ENCODE assay signal across 13 cellular contexts in the genomic region with DNA sequence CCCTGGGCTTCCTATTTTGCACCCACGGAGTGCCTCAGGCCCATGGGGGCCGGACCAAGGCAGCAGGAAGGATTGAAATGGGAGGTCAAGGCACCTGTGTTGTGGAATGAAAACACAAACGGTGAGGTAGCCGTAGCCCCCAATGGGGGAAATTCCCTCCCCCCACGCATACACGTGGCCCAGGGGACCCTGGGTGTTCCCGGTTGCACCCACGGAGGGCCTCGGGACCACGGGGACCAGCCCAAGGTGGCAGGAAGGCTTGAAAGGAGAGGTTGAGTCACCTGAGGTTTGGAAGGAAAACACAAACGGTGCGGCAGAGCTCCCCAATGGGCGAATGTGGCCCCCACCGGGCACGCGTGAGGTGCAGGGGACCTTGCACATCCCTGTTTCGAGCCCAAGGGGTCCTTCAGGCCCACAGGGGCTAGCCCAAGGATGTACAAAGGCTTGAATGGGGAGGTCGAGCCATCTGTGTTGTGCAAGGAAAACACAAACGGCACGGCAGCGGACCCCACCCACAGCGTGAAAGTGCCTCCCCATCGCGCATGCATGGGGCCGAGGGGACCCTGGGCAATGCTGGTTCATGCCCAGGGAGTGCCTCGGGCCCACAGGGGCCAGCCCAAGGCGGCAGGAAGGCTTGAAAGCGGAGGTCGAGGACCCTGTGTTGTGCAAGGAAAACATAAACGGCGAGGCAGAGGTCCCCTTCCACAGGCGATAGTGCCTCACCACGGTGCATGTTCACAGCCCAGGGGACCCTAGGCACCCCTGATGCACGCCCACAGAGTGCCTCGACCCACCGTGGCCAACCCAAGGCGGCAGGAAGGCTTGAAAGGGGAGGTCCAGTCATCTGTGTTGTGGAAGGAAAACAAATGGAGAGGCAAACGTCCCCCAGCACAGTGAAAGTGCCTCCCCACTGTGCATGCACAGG.
A peak's percentile ranks its signal among the peaks of the same experiment; 100 is the strongest.
DNase-seq lines count a peak whose midpoint lies in the region; ATAC-seq and TF ChIP-seq lines count a peak whose summit lies in the region.
"Had no signal": no experiment of that assay in that cellular context is flagged by ENCODE, and none has a peak within 500 bp of the region (broad histone marks: within the 10 kb centered on the region; RNA-seq: fewer than 3 reads in every experiment).

No MANE protein-coding gene starts in this region.

- CTCF ChIA-PET in SK-N-SH (lab: Yijun Ruan, JAX), result no interaction called here

- H3K4me1 ChIP-seq in SK-N-SH (ENCODE audit: control insufficient read depth in 1 of 2, insufficient read depth in 2 of 2, low read depth in 1 of 2, low read length in 1 of 2), result no peaks in the 10 kb centered on the region
- no peaks in the 10 kb centered on the region for H3K4me1 ChIP-seq in Peyer's patch

- TF ChIP-seq CTCF in SK-N-SH (IDR thresholded peaks at IDR 0.05), result no peak
- TF ChIP-seq CTCF in Peyer's patch (IDR thresholded peaks at IDR 0.05), result no peak

- DNase-seq in SK-N-SH (peak; percentile 1), Peyer's patch (peak in 2 of 3 donors; percentile 26 to 37), left cardiac atrium (peak; percentile 4), sciatic nerve (ENCODE audit: low spot score) (peak; percentile 19), nucleus accumbens (lab: John Stamatoyannopoulos, UW) (no peak)
- DNase-seq: DND-41; foreskin fibroblast; NCI-H1694; NK-92 treated with Interleukin-12 subunit alpha and Interleukin-12 subunit beta, amount 100 ng/mL, for 24 hours had no signal

- no peaks in the 10 kb centered on the region for H3F3A ChIP-seq in SK-N-SH (replicated peaks; ENCODE audit: insufficient read depth)

- WGBS in SK-N-SH (ENCODE audit: low lambda C conversion rate), result 3% methylated on average over 25 of the region's 38 CpGs

- TF ChIP-seq POLR2A in Peyer's patch (IDR thresholded peaks at IDR 0.05), result no peak

- no peak overlapping the region for H3K4me2 ChIP-seq in SK-N-SH

- ATAC-seq in SK-N-SH treated with all-trans-retinoic acid at 6 μM for 48 hours (no peak), left cardiac atrium (no peak), sciatic nerve (no peak), GM18502 (IDR thresholded peaks at IDR 0.05; ENCODE audit: poor library complexity, unreplicated experiment) (no peak), HG02763 (IDR thresholded peaks at IDR 0.05; ENCODE audit: unreplicated experiment) (no peak)

- no peak for TF ChIP-seq EP300 in SK-N-SH (IDR thresholded peaks at IDR 0.05; ENCODE audit: borderline replicate concordance in 1 of 2, low read depth in 1 of 2, low read length in 1 of 2)

- H2AFZ ChIP-seq in SK-N-SH (ENCODE audit: low read depth), result no peak overlapping the region

- H4K20me1 ChIP-seq in SK-N-SH (ENCODE audit: insufficient read depth), result no peaks in the 10 kb centered on the region

- H3K27me3 ChIP-seq in SK-N-SH (ENCODE audit: insufficient read depth) (peaks cover 17% of the 10 kb centered on the region; the same call in 1 of the 2 replicates), Peyer's patch (no peaks in the 10 kb centered on the region)

- H3K27ac ChIP-seq in SK-N-SH (ENCODE audit: low read depth in 2 of 2, low read length in 1 of 2) (no peak overlapping the region), Peyer's patch (no peak overlapping the region)
- H3K27ac ChIP-seq: 22Rv1 had no signal

- intact Hi-C loops in left cardiac atrium (cut with DNase I) (no loop called here), sciatic nerve (cut with DNase I) (no loop called here)

- H3K4me3 ChIP-seq in SK-N-SH (ENCODE audit: low read depth in 2 of 2, low read length in 1 of 2) (no peak overlapping the region), Peyer's patch (no peak overlapping the region)

- no peak overlapping the region for H3K9ac ChIP-seq in SK-N-SH

- H3K9me3 ChIP-seq in SK-N-SH, result no peaks in the 10 kb centered on the region
- H3K9me3 ChIP-seq in Peyer's patch, result peaks cover 0 to 31% (median 14%) of the 10 kb centered on the region in 4 donors

- no peaks in the 10 kb centered on the region for H3K79me2 ChIP-seq in SK-N-SH (ENCODE audit: insufficient read depth)

- POLR2A ChIA-PET in SK-N-SH (lab: Yijun Ruan, JAX), result no interaction called here

- H3K9me2 ChIP-seq in SK-N-SH, result no peaks in the 10 kb centered on the region

- TF ChIP-seq RAD21 in SK-N-SH (IDR thresholded peaks at IDR 0.05; ENCODE audit: low read length), result no peak

- H3K36me3 ChIP-seq in SK-N-SH (replicated peaks in 1 of 2; ENCODE audit: control insufficient read depth in 1 of 2, insufficient read depth in 2 of 2, low read length in 1 of 2) (no peaks in the 10 kb centered on the region), Peyer's patch (no peaks in the 10 kb centered on the region)

TF ChIP-seq in SK-N-SH, 30 proteins besides CTCF, POLR2A, EP300 and RAD21:
- TF ChIP-seq FOSL2 (IDR thresholded peaks at IDR 0.05; ENCODE audit: borderline replicate concordance, low read depth) (no peak), TAF1 (IDR thresholded peaks at IDR 0.05; ENCODE audit: borderline replicate concordance, low read depth, low read length) (no peak), CHD2 (IDR thresholded peaks at IDR 0.05; ENCODE audit: low read length, partially characterized antibody) (no peak), YY1 (IDR thresholded peaks at IDR 0.05; ENCODE audit: low read depth) (no peak)
- TF ChIP-seq, protein P1, sequence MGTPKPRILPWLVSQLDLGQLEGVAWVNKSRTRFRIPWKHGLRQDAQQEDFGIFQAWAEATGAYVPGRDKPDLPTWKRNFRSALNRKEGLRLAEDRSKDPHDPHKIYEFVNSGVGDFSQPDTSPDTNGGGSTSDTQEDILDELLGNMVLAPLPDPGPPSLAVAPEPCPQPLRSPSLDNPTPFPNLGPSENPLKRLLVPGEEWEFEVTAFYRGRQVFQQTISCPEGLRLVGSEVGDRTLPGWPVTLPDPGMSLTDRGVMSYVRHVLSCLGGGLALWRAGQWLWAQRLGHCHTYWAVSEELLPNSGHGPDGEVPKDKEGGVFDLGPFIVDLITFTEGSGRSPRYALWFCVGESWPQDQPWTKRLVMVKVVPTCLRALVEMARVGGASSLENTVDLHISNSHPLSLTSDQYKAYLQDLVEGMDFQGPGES (IDR thresholded peaks at IDR 0.05; ENCODE audit: low read depth, low read length), result no peak

TF ChIP-seq in SK-N-SH treated with all-trans-retinoic acid at 6 μM for 48 hours, 23 proteins besides CTCF, POLR2A, EP300 and RAD21:
- TF ChIP-seq GLIS3 (CRISPR knock-in tag; IDR thresholded peaks at IDR 0.05) (no peak), TOX (CRISPR knock-in tag; IDR thresholded peaks at IDR 0.05; ENCODE audit: borderline replicate concordance) (no peak), RARB (CRISPR knock-in tag; IDR thresholded peaks at IDR 0.05) (no peak), ZNF8 (CRISPR knock-in tag; IDR thresholded peaks at IDR 0.05) (no peak), OSR1 (CRISPR knock-in tag; IDR thresholded peaks at IDR 0.05) (no peak), ZNF70 (CRISPR knock-in tag; IDR thresholded peaks at IDR 0.05) (no peak), BACH2 (CRISPR knock-in tag; IDR thresholded peaks at IDR 0.05; ENCODE audit: borderline replicate concordance) (no peak), ISL1 (CRISPR knock-in tag; IDR thresholded peaks at IDR 0.05) (no peak), ZFP3 (CRISPR knock-in tag; IDR thresholded peaks at IDR 0.05) (no peak), ZC3H10 (CRISPR knock-in tag; IDR thresholded peaks at IDR 0.05) (no peak), SNAI2 (CRISPR knock-in tag; IDR thresholded peaks at IDR 0.05) (no peak), TCF4 (CRISPR knock-in tag; IDR thresholded peaks at IDR 0.05; ENCODE audit: borderline replicate concordance) (no peak), ARNTL (CRISPR knock-in tag; IDR thresholded peaks at IDR 0.05; ENCODE audit: borderline replicate concordance, low read depth) (no peak)
- TF ChIP-seq, protein P2, sequence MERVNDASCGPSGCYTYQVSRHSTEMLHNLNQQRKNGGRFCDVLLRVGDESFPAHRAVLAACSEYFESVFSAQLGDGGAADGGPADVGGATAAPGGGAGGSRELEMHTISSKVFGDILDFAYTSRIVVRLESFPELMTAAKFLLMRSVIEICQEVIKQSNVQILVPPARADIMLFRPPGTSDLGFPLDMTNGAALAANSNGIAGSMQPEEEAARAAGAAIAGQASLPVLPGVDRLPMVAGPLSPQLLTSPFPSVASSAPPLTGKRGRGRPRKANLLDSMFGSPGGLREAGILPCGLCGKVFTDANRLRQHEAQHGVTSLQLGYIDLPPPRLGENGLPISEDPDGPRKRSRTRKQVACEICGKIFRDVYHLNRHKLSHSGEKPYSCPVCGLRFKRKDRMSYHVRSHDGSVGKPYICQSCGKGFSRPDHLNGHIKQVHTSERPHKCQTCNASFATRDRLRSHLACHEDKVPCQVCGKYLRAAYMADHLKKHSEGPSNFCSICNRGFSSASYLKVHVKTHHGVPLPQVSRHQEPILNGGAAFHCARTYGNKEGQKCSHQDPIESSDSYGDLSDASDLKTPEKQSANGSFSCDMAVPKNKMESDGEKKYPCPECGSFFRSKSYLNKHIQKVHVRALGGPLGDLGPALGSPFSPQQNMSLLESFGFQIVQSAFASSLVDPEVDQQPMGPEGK (CRISPR knock-in tag; IDR thresholded peaks at IDR 0.05; ENCODE audit: borderline replicate concordance), result no peak
- TF ChIP-seq, protein P3, sequence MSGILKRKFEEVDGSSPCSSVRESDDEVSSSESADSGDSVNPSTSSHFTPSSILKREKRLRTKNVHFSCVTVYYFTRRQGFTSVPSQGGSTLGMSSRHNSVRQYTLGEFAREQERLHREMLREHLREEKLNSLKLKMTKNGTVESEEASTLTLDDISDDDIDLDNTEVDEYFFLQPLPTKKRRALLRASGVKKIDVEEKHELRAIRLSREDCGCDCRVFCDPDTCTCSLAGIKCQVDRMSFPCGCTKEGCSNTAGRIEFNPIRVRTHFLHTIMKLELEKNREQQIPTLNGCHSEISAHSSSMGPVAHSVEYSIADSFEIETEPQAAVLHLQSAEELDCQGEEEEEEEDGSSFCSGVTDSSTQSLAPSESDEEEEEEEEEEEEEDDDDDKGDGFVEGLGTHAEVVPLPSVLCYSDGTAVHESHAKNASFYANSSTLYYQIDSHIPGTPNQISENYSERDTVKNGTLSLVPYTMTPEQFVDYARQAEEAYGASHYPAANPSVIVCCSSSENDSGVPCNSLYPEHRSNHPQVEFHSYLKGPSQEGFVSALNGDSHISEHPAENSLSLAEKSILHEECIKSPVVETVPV (CRISPR knock-in tag; IDR thresholded peaks at IDR 0.05), result no peak

Comparison
In these comparisons a context has a peak if more than half of its experiments do, and no peak if none do; other contexts are left out.
1. DNase-seq: peak in SK-N-SH (single experiment), Peyer's patch (2 of 3), left cardiac atrium (single experiment) and sciatic nerve (single experiment); none in nucleus accumbens (0 of 56).